ENCODE assay signal across 7 cellular contexts in the genomic region with DNA sequence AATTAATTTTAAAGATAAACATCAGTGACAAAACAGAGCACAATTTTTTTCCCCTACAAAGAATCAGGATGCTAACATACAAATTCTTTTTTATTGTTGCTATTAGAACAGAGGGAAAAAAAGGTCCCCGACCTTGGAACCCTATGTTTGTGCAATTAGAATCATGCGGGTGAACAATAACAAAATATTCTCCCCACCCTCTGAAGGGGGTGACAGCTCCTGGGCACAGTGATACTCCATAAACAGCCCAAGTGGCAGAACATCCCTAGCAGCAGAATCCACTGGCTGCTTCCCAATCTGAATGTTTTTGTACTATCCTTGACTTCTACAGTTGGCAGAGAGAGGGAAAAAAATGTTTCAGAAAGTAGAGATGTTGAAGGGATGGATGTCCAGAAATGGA.
"Had no signal": no experiment of that assay in that cellular context is flagged by ENCODE, and none has a peak within 500 bp of the region (broad histone marks: within the 10 kb centered on the region; RNA-seq: fewer than 3 reads in every experiment).

No MANE protein-coding gene starts in this region.

- H3K4me3 ChIP-seq: K562 had no signal

- DNase-seq: IMR-90, KBM-7, KG1 had no signal

- FAIRE-seq: HepG2, HTR-8/SVneo, K562 had no signal

- H3K27ac ChIP-seq: HL-60 had no signal

- ATAC-seq: HepG2, K562 had no signal
